In the genomic region with DNA sequence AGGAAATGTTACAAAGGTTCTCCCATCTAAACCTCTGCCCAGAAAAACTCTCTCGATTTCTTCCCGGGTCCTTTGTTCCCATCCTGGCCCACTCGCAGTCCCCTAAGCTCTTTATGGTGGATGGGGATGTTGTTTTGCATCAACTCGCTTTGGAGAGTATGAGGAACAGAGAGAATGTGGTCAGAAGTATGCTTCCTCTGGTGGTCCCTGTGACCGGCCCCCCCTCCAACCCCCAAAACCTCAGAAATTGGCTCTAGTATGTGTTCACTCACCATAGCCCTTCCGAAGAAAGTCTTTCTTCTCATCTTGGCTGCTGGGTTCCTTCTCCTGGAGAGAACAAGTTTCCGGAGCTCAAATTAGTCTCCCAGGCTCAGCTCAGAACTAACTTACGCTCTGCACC, we compare ENCODE assay signal across 27 cellular contexts. TPM values are rescaled to one million over a fixed set of nuclear protein-coding genes. Genes with fewer than 3 reads are reported as not detected.
DNase-seq lines count a peak whose midpoint lies in the region; ATAC-seq and TF ChIP-seq lines count a peak whose summit lies in the region.
"Had no signal": no experiment of that assay in that cellular context is flagged by ENCODE, and none has a peak within 500 bp of the region (broad histone marks: within the 10 kb centered on the region; RNA-seq: fewer than 3 reads in every experiment).

No MANE protein-coding gene starts in this region.

- H3K4me3 ChIP-seq in GM12865 (ENCODE audit: low read depth, low read length) (no peak overlapping the region), PC-9 (no peak overlapping the region)
- H3K4me3 ChIP-seq: colonic mucosa, Peyer's patch, SK-N-MC, spleen, testis had no signal

- no peak overlapping the region for H3K4me2 ChIP-seq in PC-9

- H3K36me3 ChIP-seq in PC-9 (ENCODE audit: low read depth), result no peaks in the 10 kb centered on the region
- H3K36me3 ChIP-seq: colonic mucosa, spleen had no signal

- peaks cover 10% of the 10 kb centered on the region; the same call in 1 of the 2 replicates for H3F3A ChIP-seq in PC-9 (ENCODE audit: insufficient read depth, low read depth)

- H3K9me2 ChIP-seq in PC-9 (ENCODE audit: insufficient read depth), result no peaks in the 10 kb centered on the region

- CTCF ChIA-PET in PC-9 (lab: Charles Lee), result no interaction called here

- H4K20me1 ChIP-seq in PC-9 (ENCODE audit: insufficient read depth), result no peaks in the 10 kb centered on the region

- ATAC-seq in GM21526 (IDR thresholded peaks at IDR 0.05; ENCODE audit: low FRiP score, unreplicated experiment), result peak; percentile 35
- ATAC-seq in activated naive CD8-positive, alpha-beta T cell treated with anti-CD3 and anti-CD28 coated beads, Interleukin-2, amount 10 ng/mL, durations not matched to agents 7 days and 5 days (ENCODE audit: low read depth), result no peak
- ATAC-seq in HG03139 (IDR thresholded peaks at IDR 0.05; ENCODE audit: unreplicated experiment), result no peak
- ATAC-seq: HCT116, left ventricle myocardium superior had no signal

- H3K4me1 Mint-ChIP-seq in IgD-negative memory B cell, result peaks cover 30 to 42% (median 31%) of the 10 kb centered on the region in 3 donors
- H3K4me1 Mint-ChIP-seq in activated naive CD8-positive, alpha-beta T cell treated with anti-CD3 and anti-CD28 coated beads, Interleukin-2, amount 10 ng/mL, durations not matched to agents 7 days and 5 days, result peaks cover 40% of the 10 kb centered on the region
- H3K4me1 Mint-ChIP-seq: brain had no signal

- H3K9me3 ChIP-seq in PC-9 (ENCODE audit: insufficient read depth, low read depth), result no peaks in the 10 kb centered on the region
- H3K9me3 ChIP-seq: colonic mucosa, Peyer's patch, spleen, testis had no signal

- H3K27me3 ChIP-seq in PC-9 (ENCODE audit: insufficient read depth, low read depth), result no peaks in the 10 kb centered on the region
- H3K27me3 ChIP-seq: colonic mucosa, Peyer's patch, testis had no signal

- H3K4me3 Mint-ChIP-seq in IgD-negative memory B cell, result peak overlapping the region; percentile 0 to 78 (median 18)
- H3K4me3 Mint-ChIP-seq in activated naive CD8-positive, alpha-beta T cell treated with anti-CD3 and anti-CD28 coated beads, Interleukin-2, amount 10 ng/mL, durations not matched to agents 7 days and 5 days, result peak overlapping the region; percentile 5
- H3K4me3 Mint-ChIP-seq: activated naive CD8-positive, alpha-beta T cell; brain; CD4-positive, alpha-beta T cell had no signal

- H3K4me1 ChIP-seq in PC-9 (replicated peaks; ENCODE audit: insufficient read depth), result peaks cover 12% of the 10 kb centered on the region
- H3K4me1 ChIP-seq: colonic mucosa, Peyer's patch, testis had no signal

- intact Hi-C loops in PC-9 (cut with micrococcal nuclease; ENCODE audit: unreplicated experiment), result no loop called here

- TF ChIP-seq CTCF in GM12865 (IDR thresholded peaks at IDR 0.05; ENCODE audit: insufficient read depth, low read depth, low read length, missing control alignments) (no peak), PC-9 (conservative IDR thresholded peaks at IDR 0.05) (no peak)

- no peak overlapping the region for H3K27ac ChIP-seq in PC-9
- H3K27ac ChIP-seq: colonic mucosa, Peyer's patch, SK-N-MC, spleen, testis had no signal

- peaks cover 35% of the 10 kb centered on the region for H3K27me3 Mint-ChIP-seq in IgD-negative memory B cell
- H3K27me3 Mint-ChIP-seq in activated naive CD8-positive, alpha-beta T cell treated with anti-CD3 and anti-CD28 coated beads, Interleukin-2, amount 10 ng/mL, durations not matched to agents 7 days and 5 days, result no peaks in the 10 kb centered on the region
- H3K27me3 Mint-ChIP-seq: activated naive CD8-positive, alpha-beta T cell; brain; CD4-positive, alpha-beta T cell had no signal

- H2AFZ ChIP-seq in PC-9, result no peak overlapping the region

- H3K27ac Mint-ChIP-seq in IgD-negative memory B cell, result peak overlapping the region in 1 of 3 donors; percentile 75
- H3K27ac Mint-ChIP-seq in activated naive CD8-positive, alpha-beta T cell treated with anti-CD3 and anti-CD28 coated beads, Interleukin-2, amount 10 ng/mL, durations not matched to agents 7 days and 5 days, result no peak overlapping the region
- H3K27ac Mint-ChIP-seq: activated naive CD8-positive, alpha-beta T cell; CD4-positive, alpha-beta T cell had no signal

- no TSS peak for BruUV-seq in PC-9 (replicated peaks; lab: Mats Ljungman, UMichigan)

- H3K36me3 Mint-ChIP-seq in IgD-negative memory B cell, result no peaks in the 10 kb centered on the region
- H3K36me3 Mint-ChIP-seq in activated naive CD8-positive, alpha-beta T cell treated with anti-CD3 and anti-CD28 coated beads, Interleukin-2, amount 10 ng/mL, durations not matched to agents 7 days and 5 days, result peaks cover 20% of the 10 kb centered on the region
- H3K36me3 Mint-ChIP-seq: activated naive CD8-positive, alpha-beta T cell; brain had no signal

- no peaks in the 10 kb centered on the region for H3K79me2 ChIP-seq in PC-9 (ENCODE audit: low read depth)

- H3K9me3 Mint-ChIP-seq in IgD-negative memory B cell, result no peaks in the 10 kb centered on the region
- no peaks in the 10 kb centered on the region for H3K9me3 Mint-ChIP-seq in activated naive CD8-positive, alpha-beta T cell treated with anti-CD3 and anti-CD28 coated beads, Interleukin-2, amount 10 ng/mL, durations not matched to agents 7 days and 5 days
- H3K9me3 Mint-ChIP-seq: brain; CD4-positive, alpha-beta T cell had no signal

- POLR2A ChIA-PET in activated naive CD8-positive, alpha-beta T cell treated with anti-CD3 and anti-CD28 coated beads, Interleukin-2, amount 10 ng/mL, durations not matched to agents 7 days and 5 days (lab: Charles Lee), result interaction anchor here (0.5 kb wide), 1 partner anchor 57 kb away, joined by 3 read pairs; no protein-coding TSS in a partner anchor
- POLR2A ChIA-PET in PC-9 (lab: Charles Lee; ENCODE audit: unreplicated experiment), result no interaction called here

- DNase-seq in GM12865 (ENCODE audit: low read depth) (peak; percentile 61), PC-9 (no peak), RKO (ENCODE audit: low spot score) (no peak), kidney glomerular epithelial cell (lab: John Stamatoyannopoulos, UW) (no peak)
- no peak for DNase-seq in activated naive CD8-positive, alpha-beta T cell treated with anti-CD3 and anti-CD28 coated beads, Interleukin-2, amount 10 ng/mL, durations not matched to agents 7 days and 5 days
- DNase-seq: activated CD4-positive, CD25-positive, alpha-beta regulatory T cell; activated CD8-positive, alpha-beta memory T cell treated with anti-CD3 and anti-CD28 coated beads for 24 hours; activated T-cell treated with anti-CD3 and anti-CD28 coated beads, Interleukin-2, amount 50 U/mL, for 48 hours; CD4-positive, alpha-beta T cell; colonic mucosa; DMS153; GF-D8; left ventricle myocardium superior; NCI-H1436; NCI-H526 treated with DMSO at 0.1 percent for 48 hours; nucleus accumbens; Peyer's patch; retina; spleen; testis had no signal

RNA-seq across cellular contexts. Expression of a gene that starts 54.4 kb away (rescaled TPM):
- polyA plus RNA-seq in IgD-negative memory B cell, result not detected
- 10 to 100 TPM; 30.3 to 36.2 TPM for total RNA-seq in activated naive CD8-positive, alpha-beta T cell treated with anti-CD3 and anti-CD28 coated beads, Interleukin-2, amount 10 ng/mL, durations not matched to agents 7 days and 5 days
- 3.2 and 5.8 TPM in 2 replicates for total RNA-seq in PC-9 (2021)
